ENCODE assay signal across 6 cellular contexts in genomic region chr10:100285316-100285715, GRCh38. TPM values are rescaled to one million over a fixed set of nuclear protein-coding genes. Genes with fewer than 3 reads are reported as not detected.
A peak's percentile ranks its signal among the peaks of the same experiment; 100 is the strongest.
DNase-seq lines count a peak whose midpoint lies in the region; ATAC-seq, FAIRE-seq and TF ChIP-seq lines count a peak whose summit lies in the region.
"Not testable (repeated sequence)": the region's sequence is repeated elsewhere in the genome, so short reads cannot be mapped to it uniquely, and the experiment has no call there.

No MANE protein-coding gene starts in this region.

- H3K9me1 ChIP-seq in endothelial cell of umbilical vein (replicated peaks; ENCODE audit: control insufficient read depth, extremely low read depth, insufficient read depth, low read length), result not testable (repeated sequence)

- H3K27me3 ChIP-seq in CD4-positive, alpha-beta memory T cell (ENCODE audit: insufficient read depth, low read length); NT2/D1 (ENCODE audit: insufficient read depth, insufficient read length); endothelial cell of umbilical vein (ENCODE audit: control insufficient read depth in 2 of 2, insufficient read depth in 2 of 2, low read length in 2 of 2); spleen (replicated peaks in 1 of 7): not testable (repeated sequence)

- peaks cover 24 to 32% (median 26%) of the 10 kb centered on the region in 4 donors for H3K4me1 Mint-ChIP-seq in CD4-positive, alpha-beta memory T cell
- H3K4me1 Mint-ChIP-seq in activated naive CD4-positive, alpha-beta T cell treated with anti-CD3 and anti-CD28 coated beads, Interleukin-2, amount 10 ng/mL, durations not matched to agents 7 days and 5 days, result peaks cover 31% of the 10 kb centered on the region
- H3K4me1 Mint-ChIP-seq in memory B cell, result peaks cover 25% of the 10 kb centered on the region

- H3K4me1 ChIP-seq in CD4-positive, alpha-beta memory T cell (ENCODE audit: insufficient read depth, low read length), result peaks cover 40% of the 10 kb centered on the region
- not testable (repeated sequence) for H3K4me1 ChIP-seq in NT2/D1 (ENCODE audit: insufficient read depth, insufficient read length)
- H3K4me1 ChIP-seq in endothelial cell of umbilical vein (ENCODE audit: control insufficient read depth, extremely low read depth, insufficient read depth, low read length), result peaks cover 14% of the 10 kb centered on the region
- peaks cover 34 to 67% (median 49%) of the 10 kb centered on the region in 6 donors for H3K4me1 ChIP-seq in spleen

- POLR2A ChIA-PET in CD4-positive, alpha-beta memory T cell (lab: Charles Lee; ENCODE audit: partially characterized antibody), result interaction anchor here (1.0 to 2.2 kb wide), 3 partner anchors 13 to 18 kb away, joined by 3 to 12 read pairs (median 3); partner anchors contain the start of gene CWF19L1
- POLR2A ChIA-PET in endothelial cell of umbilical vein (lab: Charles Lee), result interaction anchor here (1.6 kb wide), 1 partner anchor 250 kb away, joined by 4 read pairs; the partner anchor contains the start of gene HIF1AN

- not testable (repeated sequence) for TF ChIP-seq CTCF in endothelial cell of umbilical vein (IDR thresholded peaks at IDR 0.05; ENCODE audit: extremely low read depth in 1 of 2, insufficient read depth in 1 of 2, low read depth in 1 of 2, low read length in 2 of 2); spleen (IDR thresholded peaks at IDR 0.05 in 8 of 11, conservative IDR thresholded peaks at IDR 0.05 in 3 of 11)

- not testable (repeated sequence) for DNase-seq in CD4-positive, alpha-beta memory T cell; NT2/D1 (ENCODE audit: low read depth, low spot score); activated naive CD4-positive, alpha-beta T cell treated with anti-CD3 and anti-CD28 coated beads, Interleukin-2, amount 10 ng/mL, durations not matched to agents 7 days and 5 days; memory B cell (ENCODE audit: low spot score in 2 of 2); spleen
- DNase-seq in endothelial cell of umbilical vein (ENCODE audit: low read depth, low spot score), result peak; percentile 7

- peak overlapping the region; percentile 97 to 100 (median 100) for H3K4me3 Mint-ChIP-seq in CD4-positive, alpha-beta memory T cell
- H3K4me3 Mint-ChIP-seq in activated naive CD4-positive, alpha-beta T cell treated with anti-CD3 and anti-CD28 coated beads, Interleukin-2, amount 10 ng/mL, durations not matched to agents 7 days and 5 days, result peak overlapping the region; percentile 98
- peak overlapping the region; percentile 97 for H3K4me3 Mint-ChIP-seq in memory B cell

- peaks cover 43% of the 10 kb centered on the region for H3K79me2 ChIP-seq in endothelial cell of umbilical vein (ENCODE audit: control insufficient read depth, insufficient read depth, low read length)

- not testable (repeated sequence) for H3K27me3 Mint-ChIP-seq in CD4-positive, alpha-beta memory T cell; activated naive CD4-positive, alpha-beta T cell treated with anti-CD3 and anti-CD28 coated beads, Interleukin-2, amount 10 ng/mL, durations not matched to agents 7 days and 5 days; memory B cell

- H3K9me3 ChIP-seq in CD4-positive, alpha-beta memory T cell (ENCODE audit: control insufficient read depth in 1 of 2, low read length in 2 of 2); NT2/D1 (ENCODE audit: insufficient read depth, low read length); endothelial cell of umbilical vein (replicated peaks; ENCODE audit: control insufficient read depth, insufficient read depth, low read length); spleen: not testable (repeated sequence)

- intact Hi-C loops in CD4-positive, alpha-beta memory T cell (cut with micrococcal nuclease), result loop anchor here (5.0 kb wide), 2 partner anchors 98 to 1067 kb away; partner anchors contain the start of genes BTRC and ERLIN1
- intact Hi-C loops in endothelial cell of umbilical vein (cut with micrococcal nuclease), result loop anchor here (5.0 kb wide), 2 partner anchors 62 to 627 kb away; partner anchors contain the start of genes SCD and SLF2
- intact Hi-C loops in spleen (cut with DNase I; ENCODE audit: low total_unique reads), result not testable (repeated sequence)

- peak overlapping the region; percentile 95 to 96 for H3K4me3 ChIP-seq in CD4-positive, alpha-beta memory T cell (ENCODE audit: low read length in 2 of 2)
- H3K4me3 ChIP-seq in NT2/D1 (ENCODE audit: insufficient read length, low read depth) (peak overlapping the region; percentile 78), endothelial cell of umbilical vein (replicated peaks in 1 of 3; ENCODE audit: insufficient read depth in 1 of 3, low read depth in 1 of 3, low read length in 3 of 3) (peak overlapping the region in 2 of 3 experiments; percentile 75 to 84), spleen (peak overlapping the region in 7 of 8 donors; percentile 66 to 96 (median 88))

- not testable (repeated sequence) for BruUV-seq in endothelial cell of umbilical vein (replicated peaks; lab: Mats Ljungman, UMichigan)

- not testable (repeated sequence) for H4K20me1 ChIP-seq in endothelial cell of umbilical vein (replicated peaks; ENCODE audit: control insufficient read depth, extremely low read depth, insufficient read depth, low read length)

- H3K9ac ChIP-seq in NT2/D1 (ENCODE audit: insufficient read length, low read depth), result peak overlapping the region; percentile 83
- H3K9ac ChIP-seq in endothelial cell of umbilical vein (replicated peaks; ENCODE audit: extremely low read depth, insufficient read depth, low read length), result peak overlapping the region; percentile 57

- not testable (repeated sequence) for H2AFZ ChIP-seq in endothelial cell of umbilical vein (ENCODE audit: low read depth, low read length)

- TF ChIP-seq POLR2A in endothelial cell of umbilical vein (IDR thresholded peaks at IDR 0.05; ENCODE audit: low read depth, low read length); spleen (IDR thresholded peaks at IDR 0.05): not testable (repeated sequence)

- H3K27ac ChIP-seq in CD4-positive, alpha-beta memory T cell (ENCODE audit: low read depth, low read length), result peak overlapping the region; percentile 98
- peak overlapping the region; percentile 44 for H3K27ac ChIP-seq in endothelial cell of umbilical vein (ENCODE audit: insufficient read depth, low read depth, low read length)
- H3K27ac ChIP-seq in spleen, result peak overlapping the region in 7 of 8 donors; percentile 91 to 99 (median 97)

- CTCF ChIA-PET in CD4-positive, alpha-beta memory T cell (lab: Charles Lee; ENCODE audit: partially characterized antibody); activated naive CD4-positive, alpha-beta T cell treated with anti-CD3 and anti-CD28 coated beads, Interleukin-2, amount 10 ng/mL, durations not matched to agents 7 days and 5 days (lab: Charles Lee): not testable (repeated sequence)
- CTCF ChIA-PET in endothelial cell of umbilical vein (lab: Charles Lee), result interaction anchor here (1.6 kb wide), 1 partner anchor 233 kb away, joined by 6 read pairs; no protein-coding TSS in a partner anchor

- H3K36me3 Mint-ChIP-seq in CD4-positive, alpha-beta memory T cell, result peaks cover 4 to 22% of the 10 kb centered on the region in 2 donors
- peaks cover 24% of the 10 kb centered on the region for H3K36me3 Mint-ChIP-seq in activated naive CD4-positive, alpha-beta T cell treated with anti-CD3 and anti-CD28 coated beads, Interleukin-2, amount 10 ng/mL, durations not matched to agents 7 days and 5 days
- not testable (repeated sequence) for H3K36me3 Mint-ChIP-seq in memory B cell

- dilution Hi-C loops in endothelial cell of umbilical vein (cut with MboI; ENCODE audit: extremely low pct_ligation_motif_present, low sequenced_read_pairs), result not testable (repeated sequence)

- peak overlapping the region; percentile 68 for H3K4me2 ChIP-seq in endothelial cell of umbilical vein (ENCODE audit: insufficient read depth, low read length)

- not testable (repeated sequence) for H3K36me3 ChIP-seq in CD4-positive, alpha-beta memory T cell (ENCODE audit: insufficient read depth, low read length); endothelial cell of umbilical vein (ENCODE audit: control insufficient read depth in 2 of 2, extremely low read depth in 1 of 2, insufficient read depth in 2 of 2, low read length in 2 of 2)
- H3K36me3 ChIP-seq in NT2/D1 (ENCODE audit: insufficient read depth, insufficient read length, low read length), result peaks cover 33% of the 10 kb centered on the region
- peaks cover 0 to 38% (median 12%) of the 10 kb centered on the region in 6 donors for H3K36me3 ChIP-seq in spleen

- ATAC-seq in memory B cell (ENCODE audit: low read depth), result not testable (repeated sequence)

- 75 to 90% (median 82%) methylated on average over 11 of the region's 11 CpGs for WGBS in spleen, 5 donors

- not testable (repeated sequence) for FAIRE-seq in endothelial cell of umbilical vein (lab: Jason Lieb, UNC)

- H3K27ac Mint-ChIP-seq in CD4-positive, alpha-beta memory T cell, result peak overlapping the region; percentile 95 to 99 (median 98)
- peak overlapping the region; percentile 96 for H3K27ac Mint-ChIP-seq in activated naive CD4-positive, alpha-beta T cell treated with anti-CD3 and anti-CD28 coated beads, Interleukin-2, amount 10 ng/mL, durations not matched to agents 7 days and 5 days
- H3K27ac Mint-ChIP-seq in memory B cell, result peak overlapping the region; percentile 94

- not testable (repeated sequence) for H3K9me3 Mint-ChIP-seq in CD4-positive, alpha-beta memory T cell; activated naive CD4-positive, alpha-beta T cell treated with anti-CD3 and anti-CD28 coated beads, Interleukin-2, amount 10 ng/mL, durations not matched to agents 7 days and 5 days; memory B cell

RNA-seq across cellular contexts. Expression of gene BLOC1S2, which starts 1.2 kb away (rescaled TPM):
- 10 to 100 TPM; 32.0 to 38.5 TPM for total RNA-seq in CD4-positive, alpha-beta memory T cell
- polyA plus RNA-seq in CD4-positive, alpha-beta memory T cell, result 10 to 100 TPM; 66.8 to 77.8 TPM
- total RNA-seq in endothelial cell of umbilical vein (45.9 and 54.0 TPM in 2 replicates), spleen (10 to 100 TPM; 45.0 to 54.4 (median 50.1) TPM)
- polyA plus RNA-seq in endothelial cell of umbilical vein (12.0 and 18.7 TPM in 2 replicates), spleen (10 to 100 TPM; 81.7 to 96.1 (median 92.5) TPM)
- 27.4 and 29.6 TPM in 2 replicates for polyA plus RNA-seq in endothelial cell of umbilical vein (2011; cell fraction: cytosol; rRNA removed)
- 12.3 and 16.1 TPM in 2 replicates for polyA plus RNA-seq in endothelial cell of umbilical vein (2011; cell fraction: nucleus; rRNA removed)
- 71.8 and 98.3 TPM in 2 replicates for polyA plus RNA-seq in endothelial cell of umbilical vein (2012)
- 8.8 and 9.4 TPM in 2 replicates for polyA minus RNA-seq in endothelial cell of umbilical vein
- 11.4 TPM for polyA minus RNA-seq in endothelial cell of umbilical vein (2011; cell fraction: cytosol; rRNA and poly(A)+ RNA removed)
- 3.6 and 7.4 TPM in 2 replicates for polyA minus RNA-seq in endothelial cell of umbilical vein (2011; cell fraction: nucleus; rRNA and poly(A)+ RNA removed)

RNA-seq across cellular contexts. Expression of gene CWF19L1, which starts 17.9 kb away (rescaled TPM):
- total RNA-seq in CD4-positive, alpha-beta memory T cell, result 10 to 100 TPM; 40.7 to 44.0 TPM
- polyA plus RNA-seq in CD4-positive, alpha-beta memory T cell, result 10 to 100 TPM; 18.4 to 33.4 TPM
- total RNA-seq in endothelial cell of umbilical vein (29.9 and 30.3 TPM in 2 replicates), spleen (10 to 100 TPM; 17.8 to 42.1 (median 30.0) TPM)
- polyA plus RNA-seq in endothelial cell of umbilical vein (11.1 and 11.5 TPM in 2 replicates), spleen (10 to 100 TPM; 22.2 to 36.5 (median 23.6) TPM)
- 12.7 and 15.3 TPM in 2 replicates for polyA plus RNA-seq in endothelial cell of umbilical vein (2011; cell fraction: cytosol; rRNA removed)
- polyA plus RNA-seq in endothelial cell of umbilical vein (2011; cell fraction: nucleus; rRNA removed), result 28.3 and 30.1 TPM in 2 replicates
- polyA plus RNA-seq in endothelial cell of umbilical vein (2012), result 18.8 and 29.6 TPM in 2 replicates
- polyA minus RNA-seq in endothelial cell of umbilical vein, result 16.5 and 23.3 TPM in 2 replicates
- 20.7 TPM for polyA minus RNA-seq in endothelial cell of umbilical vein (2011; cell fraction: cytosol; rRNA and poly(A)+ RNA removed)
- 10.9 and 20.9 TPM in 2 replicates for polyA minus RNA-seq in endothelial cell of umbilical vein (2011; cell fraction: nucleus; rRNA and poly(A)+ RNA removed)

RNA-seq across cellular contexts. Expression of gene PKD2L1, which starts 44.7 kb away (rescaled TPM):
- not detected for total RNA-seq in CD4-positive, alpha-beta memory T cell
- polyA plus RNA-seq in CD4-positive, alpha-beta memory T cell, result not detected
- not detected in 2 replicates for total RNA-seq in endothelial cell of umbilical vein
- polyA plus RNA-seq in endothelial cell of umbilical vein, result not detected in 2 replicates
- polyA plus RNA-seq in endothelial cell of umbilical vein (2011; cell fraction: cytosol; rRNA removed), result not detected in 2 replicates
- polyA plus RNA-seq in endothelial cell of umbilical vein (2011; cell fraction: nucleus; rRNA removed), result not detected in 2 replicates
- polyA plus RNA-seq in endothelial cell of umbilical vein (2012), result not detected in 2 replicates
- polyA minus RNA-seq in endothelial cell of umbilical vein, result not detected in 2 replicates
- not detected for polyA minus RNA-seq in endothelial cell of umbilical vein (2011; cell fraction: cytosol; rRNA and poly(A)+ RNA removed)
- not detected in 2 replicates for polyA minus RNA-seq in endothelial cell of umbilical vein (2011; cell fraction: nucleus; rRNA and poly(A)+ RNA removed)
- total RNA-seq in spleen, result 1 to 10 TPM in 6 of 7 donors, not detected in 1; 3.0 to 8.7 (median 4.2) TPM
- 1 to 10 TPM; 2.2 to 4.8 (median 3.3) TPM for polyA plus RNA-seq in spleen

RNA-seq across cellular contexts. Expression of gene CHUK, which starts 55.9 kb away (rescaled TPM):
- total RNA-seq in CD4-positive, alpha-beta memory T cell, result 10 to 100 TPM; 17.6 to 18.0 TPM
- polyA plus RNA-seq in CD4-positive, alpha-beta memory T cell, result 10 to 100 TPM; 11.2 to 16.6 TPM
- total RNA-seq in endothelial cell of umbilical vein (20.4 and 20.9 TPM in 2 replicates), spleen (10 to 100 TPM; 17.5 to 26.4 (median 24.8) TPM)
- polyA plus RNA-seq in endothelial cell of umbilical vein (5.1 and 7.3 TPM in 2 replicates), spleen (1 to 10 TPM; 5.9 to 8.6 (median 6.6) TPM)
- polyA plus RNA-seq in endothelial cell of umbilical vein (2011; cell fraction: cytosol; rRNA removed), result 9.6 and 10.2 TPM in 2 replicates
- polyA plus RNA-seq in endothelial cell of umbilical vein (2011; cell fraction: nucleus; rRNA removed), result 17.2 and 21.4 TPM in 2 replicates
- 16.6 and 21.9 TPM in 2 replicates for polyA plus RNA-seq in endothelial cell of umbilical vein (2012)
- polyA minus RNA-seq in endothelial cell of umbilical vein, result 11.6 and 12.4 TPM in 2 replicates
- 11.0 TPM for polyA minus RNA-seq in endothelial cell of umbilical vein (2011; cell fraction: cytosol; rRNA and poly(A)+ RNA removed)
- 15.1 and 18.3 TPM in 2 replicates for polyA minus RNA-seq in endothelial cell of umbilical vein (2011; cell fraction: nucleus; rRNA and poly(A)+ RNA removed)

Comparison
In these comparisons a context has a peak if more than half of its experiments do, and no peak if none do; other contexts are left out.
1. H3K27ac ChIP-seq: peak in every context shown above with its lines; median percentile 98 in CD4-positive, alpha-beta memory T cell; 97 in spleen; 44 in endothelial cell of umbilical vein.